In genomic region chr21:43196789-43197188, GRCh38 we compare ENCODE assay signal across 12 cellular contexts. TPM values are rescaled to one million over a fixed set of nuclear protein-coding genes. Genes with fewer than 3 reads are reported as not detected.
DNase-seq lines count a peak whose midpoint lies in the region; ATAC-seq and TF ChIP-seq lines count a peak whose summit lies in the region.
"Had no signal": no experiment of that assay in that cellular context is flagged by ENCODE, and none has a peak within 500 bp of the region (broad histone marks: within the 10 kb centered on the region; RNA-seq: fewer than 3 reads in every experiment).

No MANE protein-coding gene starts in this region.

- peaks cover 11% of the 10 kb centered on the region for H3K4me1 ChIP-seq in mucosa of descending colon (ENCODE audit: low read depth)

- H3K36me3 Mint-ChIP-seq in osteocyte (ENCODE audit: unreplicated experiment) (peaks cover 8% of the 10 kb centered on the region), natural killer cell (peaks cover 12% of the 10 kb centered on the region)

- no peaks in the 10 kb centered on the region for H3K36me3 ChIP-seq in mucosa of descending colon (ENCODE audit: low read depth)

- H3K9me3 Mint-ChIP-seq in osteocyte (ENCODE audit: unreplicated experiment) (peaks cover 22% of the 10 kb centered on the region), natural killer cell (peaks cover 4 to 6% of the 10 kb centered on the region in 2 donors)

- H3K4me3 ChIP-seq in coronary artery (no peak overlapping the region), mucosa of descending colon (no peak overlapping the region)

- H3K27me3 Mint-ChIP-seq in osteocyte (ENCODE audit: unreplicated experiment) (peaks cover 34% of the 10 kb centered on the region), natural killer cell (ENCODE audit: low read depth in 2 of 2) (peaks cover 15 to 58% of the 10 kb centered on the region in 2 donors)

- peak; percentile 28 for DNase-seq in activated effector memory CD4-positive, alpha-beta T cell treated with anti-CD3 and anti-CD28 coated beads, Interleukin-2, amount 50 U/mL, for 16 hours
- no peak for DNase-seq in activated effector memory CD4-positive, alpha-beta T cell treated with Interleukin-2 at 50 U/mL for 16 hours
- DNase-seq in coronary artery (ENCODE audit: low spot score) (peak; percentile 49), mucosa of descending colon (peak; percentile 62 to 69 (median 64)), ureter (ENCODE audit: low spot score) (peak; percentile 37), HT-29 (ENCODE audit: low spot score) (no peak), osteocyte (ENCODE audit: extremely low spot score, unreplicated experiment) (no peak), natural killer cell (no peak)
- DNase-seq: activated naive CD8-positive, alpha-beta T cell treated with anti-CD3 and anti-CD28 coated beads, Interleukin-2, amount 50 U/mL, for 24 hours; stimulated activated CD4-positive, alpha-beta T cell treated with anti-CD3 and anti-CD28 coated beads, Interleukin-4, amount 100 ng/mL, for 1 hour had no signal

- no peak overlapping the region for H3K27ac ChIP-seq in coronary artery

- intact Hi-C loops in mucosa of descending colon (cut with DNase I, micrococcal nuclease) (no loop called here), natural killer cell (cut with micrococcal nuclease) (no loop called here)

- ATAC-seq in mucosa of descending colon, result peak; percentile 97
- no peak for ATAC-seq in natural killer cell

- TF ChIP-seq CTCF in coronary artery (IDR thresholded peaks at IDR 0.05) (no peak), mucosa of descending colon (IDR thresholded peaks at IDR 0.05) (no peak), osteocyte (IDR thresholded peaks at IDR 0.05) (no peak), natural killer cell (IDR thresholded peaks at IDR 0.05) (no peak)

- H3K4me3 Mint-ChIP-seq in osteocyte (ENCODE audit: unreplicated experiment) (no peak overlapping the region), natural killer cell (no peak overlapping the region)
- H3K4me3 Mint-ChIP-seq: activated naive CD8-positive, alpha-beta T cell treated with anti-CD3 and anti-CD28 coated beads, Interleukin-2, amount 50 U/mL, for 24 hours had no signal

- H3K27ac Mint-ChIP-seq in osteocyte (ENCODE audit: unreplicated experiment), result no peak overlapping the region
- H3K27ac Mint-ChIP-seq in natural killer cell, result no peak overlapping the region
- H3K27ac Mint-ChIP-seq: activated naive CD8-positive, alpha-beta T cell treated with anti-CD3 and anti-CD28 coated beads, Interleukin-2, amount 50 U/mL, for 24 hours had no signal

- H3K9me3 ChIP-seq in mucosa of descending colon, result peaks cover 12% of the 10 kb centered on the region

- H3K4me1 Mint-ChIP-seq in osteocyte (ENCODE audit: unreplicated experiment) (peaks cover 32% of the 10 kb centered on the region), natural killer cell (peaks cover 0 to 5% of the 10 kb centered on the region in 2 donors)

RNA-seq across cellular contexts. Expression of gene CRYAA, which starts 28.0 kb away (rescaled TPM):
- total RNA-seq in mucosa of descending colon (not detected), ureter (not detected), osteocyte (not detected in 2 replicates), natural killer cell (not detected)
- not detected in 2 replicates for total RNA-seq in HT-29 (2014; rRNA removed; shearing (Covaris generic))
- total RNA-seq: epithelial cell of proximal tubule, urinary bladder had no signal

Comparison
In these comparisons a context has a peak if more than half of its experiments do, and no peak if none do; other contexts are left out.
1. DNase-seq: peak in activated effector memory CD4-positive, alpha-beta T cell treated with anti-CD3 and anti-CD28 coated beads, Interleukin-2, amount 50 U/mL, for 16 hours (single experiment), coronary artery (single experiment), mucosa of descending colon (3 of 3) and ureter (single experiment); none in activated effector memory CD4-positive, alpha-beta T cell treated with Interleukin-2 at 50 U/mL for 16 hours (single experiment), HT-29 (single experiment), osteocyte (single experiment) and natural killer cell (single experiment).